ENCODE assay signal across 8 cellular contexts in genomic region chr1:235160395-235160964, GRCh38. TPM values are rescaled to one million over a fixed set of nuclear protein-coding genes. Genes with fewer than 3 reads are reported as not detected.
DNase-seq lines count a peak whose midpoint lies in the region; ATAC-seq and TF ChIP-seq lines count a peak whose summit lies in the region.

No MANE protein-coding gene starts in this region.

- POLR2A ChIA-PET in Caco-2 (lab: Charles Lee): interaction anchor here (0.6 to 1.2 kb wide), 5 partner anchors 32 to 622 kb away, joined by 3 to 7 read pairs (median 3); partner anchors contain the start of genes TBCE and TOMM20

- 5% methylated on average over 13 of the region's 16 CpGs for WGBS in esophagus muscularis mucosa

- ATAC-seq in GM19351 (IDR thresholded peaks at IDR 0.05; ENCODE audit: unreplicated experiment) (peak; percentile 54), HG03460 (IDR thresholded peaks at IDR 0.05; ENCODE audit: unreplicated experiment) (peak; percentile 32)

- H3K27ac ChIP-seq in esophagus muscularis mucosa (replicated peaks in 1 of 4): peak overlapping the region; percentile 86 to 94 (median 90)

- H3K27me3 ChIP-seq in Caco-2 (replicated peaks; ENCODE audit: control insufficient read depth, insufficient read depth, low read length) (no peaks in the 10 kb centered on the region), esophagus muscularis mucosa (no peaks in the 10 kb centered on the region)

- H3K9me3 ChIP-seq in Caco-2: no peaks in the 10 kb centered on the region
- H3K9me3 ChIP-seq in esophagus muscularis mucosa: no peaks in the 10 kb centered on the region

- intact Hi-C loops in Caco-2 (cut with micrococcal nuclease; ENCODE audit: unreplicated experiment) (loop anchor here (1.0 to 5.0 kb wide), 4 partner anchors 33 to 257 kb away; partner anchors contain the start of genes ARID4B, GGPS1 and TOMM20), esophagus muscularis mucosa (cut with DNase I) (loop anchor here (10.0 kb wide), 1 partner anchor 56 kb away; no protein-coding TSS in a partner anchor)

- TF ChIP-seq CTCF in Caco-2 (IDR thresholded peaks at IDR 0.05; ENCODE audit: insufficient read depth in 1 of 2, low read depth in 1 of 2, low read length in 1 of 2, severe bottlenecking in 1 of 2, unreplicated experiment in 1 of 2) (no peak), esophagus muscularis mucosa (IDR thresholded peaks at IDR 0.05) (no peak)

- TF ChIP-seq EP300 in esophagus muscularis mucosa (IDR thresholded peaks at IDR 0.05): no peak

- no peaks in the 10 kb centered on the region for H3K9me3 Mint-ChIP-seq in Caco-2 (ENCODE audit: unreplicated experiment)

- H3K4me1 Mint-ChIP-seq in Caco-2 (ENCODE audit: low read depth, unreplicated experiment): peaks cover 12% of the 10 kb centered on the region

- DNase-seq in Caco-2: no peak
- peak; percentile 18 for DNase-seq in T follicular helper cell (ENCODE audit: low read depth)
- no peak for DNase-seq in esophagus muscularis mucosa (ENCODE audit: extremely low spot score)
- DNase-seq in non-pigmented ciliary epithelial cell (ENCODE audit: low read depth): peak; percentile 27
- DNase-seq in retina: no peak
- no peak for DNase-seq in stimulated activated CD4-positive, alpha-beta T cell treated with anti-CD3 and anti-CD28 coated beads, Interleukin-4, amount 100 ng/mL, for 4 hours

- H3K27ac Mint-ChIP-seq in Caco-2 (ENCODE audit: unreplicated experiment): peak overlapping the region; percentile 99

- H3K4me1 ChIP-seq in Caco-2 (peaks cover 14% of the 10 kb centered on the region; the same call in 1 of the 2 replicates), esophagus muscularis mucosa (peaks cover 17 to 46% (median 36%) of the 10 kb centered on the region in 4 donors)

- TF ChIP-seq POLR2A in esophagus muscularis mucosa (IDR thresholded peaks at IDR 0.05; ENCODE audit: low read depth): no peak

- peak overlapping the region; percentile 98 for H3K4me3 Mint-ChIP-seq in Caco-2 (ENCODE audit: unreplicated experiment)

- peak overlapping the region; percentile 50 for H3K4me3 ChIP-seq in Caco-2 (ENCODE audit: low read depth, low read length)
- peak overlapping the region; percentile 74 to 84 (median 80) for H3K4me3 ChIP-seq in esophagus muscularis mucosa

- BruUV-seq in Caco-2 (replicated peaks; lab: Mats Ljungman, UMichigan): TSS peak; percentile 72

- CTCF ChIA-PET in Caco-2 (lab: Charles Lee): interaction anchor here (0.7 to 1.4 kb wide), 2 partner anchors 17 to 255 kb away, joined by 3 to 6 read pairs; no protein-coding TSS in a partner anchor

- H3K27me3 Mint-ChIP-seq in Caco-2 (ENCODE audit: insufficient read depth, unreplicated experiment): no peaks in the 10 kb centered on the region

- peaks cover 39% of the 10 kb centered on the region for H3K36me3 Mint-ChIP-seq in Caco-2 (ENCODE audit: insufficient read depth, unreplicated experiment)

- H3K36me3 ChIP-seq in Caco-2 (ENCODE audit: control insufficient read depth, insufficient read depth, low read length): peaks cover 4% of the 10 kb centered on the region; the same call in 1 of the 2 replicates
- peaks cover 0 to 43% (median 34%) of the 10 kb centered on the region in 4 donors for H3K36me3 ChIP-seq in esophagus muscularis mucosa

RNA-seq across cellular contexts. Expression of gene RBM34, which starts 0.6 kb away (rescaled TPM):
- total RNA-seq in Caco-2 (2022) (96.5 and 103 TPM in 2 replicates), esophagus muscularis mucosa (10 to 100 TPM; 41.9 to 57.2 (median 53.4) TPM)

RNA-seq across cellular contexts. Expression of gene TOMM20, which starts 31.8 kb away (rescaled TPM):
- total RNA-seq in Caco-2 (2022) (131 and 137 TPM in 2 replicates), esophagus muscularis mucosa (10 to 100 TPM; 59.7 to 94.3 (median 86.3) TPM)

Comparison
In these comparisons a context has a peak if more than half of its experiments do, and no peak if none do; other contexts are left out.
1. DNase-seq: peak in T follicular helper cell (single experiment) and non-pigmented ciliary epithelial cell (single experiment); none in Caco-2 (0 of 2), esophagus muscularis mucosa (single experiment), retina (single experiment) and stimulated activated CD4-positive, alpha-beta T cell treated with anti-CD3 and anti-CD28 coated beads, Interleukin-4, amount 100 ng/mL, for 4 hours (0 of 2).